ENCODE assay signal across 29 cellular contexts in genomic region chr4:182014164-182014563, GRCh38.
"Had no signal": no experiment of that assay in that cellular context is flagged by ENCODE, and none has a peak within 500 bp of the region (broad histone marks: within the 10 kb centered on the region; RNA-seq: fewer than 3 reads in every experiment).

No MANE protein-coding gene starts in this region.

- H3K4me1 Mint-ChIP-seq: stimulated activated effector memory CD8-positive, alpha-beta T cell treated with anti-CD3 and anti-CD28 coated beads, Interleukin-12 subunit alpha, Interleukin-12 subunit beta, amount 100 ng/mL, for 72 hours; stimulated activated memory B cell treated with anti-CD40 and anti-IgM and Interleukin-4, amounts not matched to agents 10 μg/mL and 1 μg/mL and 100 μg/mL, for 72 hours; stimulated activated naive B cell treated with anti-CD40 and anti-IgM and Interleukin-4, amounts not matched to agents 10 μg/mL and 1 μg/mL and 100 μg/mL, for 72 hours had no signal

- ATAC-seq: stimulated activated effector memory CD8-positive, alpha-beta T cell treated with anti-CD3 and anti-CD28 coated beads, Interleukin-12 subunit alpha, Interleukin-12 subunit beta, amount 100 ng/mL, for 72 hours; stimulated activated memory B cell treated with anti-CD40 and anti-IgM and Interleukin-4, amounts not matched to agents 10 μg/mL and 1 μg/mL and 100 μg/mL, for 72 hours; stimulated activated naive B cell treated with anti-CD40 and anti-IgM and Interleukin-4, amounts not matched to agents 10 μg/mL and 1 μg/mL and 100 μg/mL, for 72 hours; stimulated activated naive CD8-positive, alpha-beta T cell treated with anti-CD3 and anti-CD28 coated beads, Interleukin-15, amount 100 ng/mL, for 72 hours; stimulated activated naive CD8-positive, alpha-beta T cell treated with anti-CD3 and anti-CD28 coated beads, Interleukin-15, Interleukin-2, amounts not matched to agents 100 U/mL and 50 U/mL, for 24 hours; upper lobe of right lung had no signal

- H3K27me3 Mint-ChIP-seq: stimulated activated memory B cell treated with anti-CD40 and anti-IgM and Interleukin-4, amounts not matched to agents 10 μg/mL and 1 μg/mL and 100 μg/mL, for 72 hours; stimulated activated naive B cell treated with anti-CD40 and anti-IgM and Interleukin-4, amounts not matched to agents 10 μg/mL and 1 μg/mL and 100 μg/mL, for 72 hours; stimulated activated naive CD8-positive, alpha-beta T cell treated with anti-CD3 and anti-CD28 coated beads, Interleukin-15, amount 100 ng/mL, for 72 hours; stimulated activated naive CD8-positive, alpha-beta T cell treated with anti-CD3 and anti-CD28 coated beads, Interleukin-15, Interleukin-2, amounts not matched to agents 100 ng/mL and 50 ng/mL, for 24 hours; type B pancreatic cell had no signal

- FAIRE-seq: urothelium cell line had no signal

- H3K27ac ChIP-seq: stomach, suprapubic skin, testis, thoracic aorta, thyroid gland, tibial artery, tibial nerve, transverse colon, upper lobe of left lung, upper lobe of right lung, uterus, vagina had no signal

- H3K27me3 ChIP-seq: stomach, suprapubic skin, testis, thyroid gland, tibial artery, tibial nerve, transverse colon, upper lobe of left lung, upper lobe of right lung, uterus, vagina had no signal

- DNase-seq: stimulated activated CD4-positive, alpha-beta T cell treated with anti-CD3 and anti-CD28 coated beads, Interleukin-2, amount 100 ng/mL, for 48 hours; stimulated activated CD4-positive, alpha-beta T cell treated with anti-CD3 and anti-CD28 coated beads, Interleukin-4, amount 100 ng/mL, for 1 hour; stimulated activated CD4-positive, alpha-beta T cell treated with anti-CD3 and anti-CD28 coated beads, Interleukin-4, amount 100 ng/mL, for 24 hours; stimulated activated CD4-positive, alpha-beta T cell treated with anti-CD3 and anti-CD28 coated beads, Interleukin-4, amount 100 ng/mL, for 4 hours; stimulated activated CD8-positive, alpha-beta memory T cell treated with anti-CD3 and anti-CD28 coated beads, Interleukin-4, amount 100 ng/mL, for 48 hours; stimulated activated naive B cell treated with anti-CD40 and anti-IgM and Interleukin-4, amounts not matched to agents 10 μg/mL and 1 μg/mL and 100 μg/mL, for 72 hours; stimulated activated naive CD4-positive, alpha-beta T cell; stimulated activated naive CD4-positive, alpha-beta T cell treated with Interleukin-2 at 50 U/mL for 16 hours; stimulated activated naive CD8-positive, alpha-beta T cell treated with anti-CD3 and anti-CD28 coated beads, Interleukin-15, amount 100 ng/mL, for 72 hours; stimulated activated naive CD8-positive, alpha-beta T cell treated with anti-CD3 and anti-CD28 coated beads, Interleukin-15, Interleukin-2, amounts not matched to agents 100 U/mL and 50 U/mL, for 24 hours; stomach; substantia nigra; testis; thyroid gland; tibial artery; transverse colon; trophoblast cell; upper lobe of left lung; upper lobe of right lung; uterus had no signal

- H3K4me3 Mint-ChIP-seq: stimulated activated effector memory CD8-positive, alpha-beta T cell treated with anti-CD3 and anti-CD28 coated beads, Interleukin-12 subunit alpha, Interleukin-12 subunit beta, amount 100 ng/mL, for 72 hours; stimulated activated memory B cell treated with anti-CD40 and anti-IgM and Interleukin-4, amounts not matched to agents 10 μg/mL and 1 μg/mL and 100 μg/mL, for 72 hours; stimulated activated naive B cell treated with anti-CD40 and anti-IgM and Interleukin-4, amounts not matched to agents 10 μg/mL and 1 μg/mL and 100 μg/mL, for 72 hours; stimulated activated naive CD8-positive, alpha-beta T cell treated with anti-CD3 and anti-CD28 coated beads, Interleukin-15, amount 100 ng/mL, for 72 hours; stimulated activated naive CD8-positive, alpha-beta T cell treated with anti-CD3 and anti-CD28 coated beads, Interleukin-15, Interleukin-2, amounts not matched to agents 100 ng/mL and 50 ng/mL, for 24 hours; type B pancreatic cell had no signal

- H3K9me3 Mint-ChIP-seq: stimulated activated memory B cell treated with anti-CD40 and anti-IgM and Interleukin-4, amounts not matched to agents 10 μg/mL and 1 μg/mL and 100 μg/mL, for 72 hours; stimulated activated naive CD8-positive, alpha-beta T cell treated with anti-CD3 and anti-CD28 coated beads, Interleukin-15, amount 100 ng/mL, for 72 hours; stimulated activated naive CD8-positive, alpha-beta T cell treated with anti-CD3 and anti-CD28 coated beads, Interleukin-15, Interleukin-2, amounts not matched to agents 100 ng/mL and 50 ng/mL, for 24 hours; type B pancreatic cell had no signal

- H3K36me3 Mint-ChIP-seq: stimulated activated effector memory CD8-positive, alpha-beta T cell treated with anti-CD3 and anti-CD28 coated beads, Interleukin-12 subunit alpha, Interleukin-12 subunit beta, amount 100 ng/mL, for 72 hours; stimulated activated memory B cell treated with anti-CD40 and anti-IgM and Interleukin-4, amounts not matched to agents 10 μg/mL and 1 μg/mL and 100 μg/mL, for 72 hours; stimulated activated naive B cell treated with anti-CD40 and anti-IgM and Interleukin-4, amounts not matched to agents 10 μg/mL and 1 μg/mL and 100 μg/mL, for 72 hours; type B pancreatic cell had no signal

- H3K4me1 ChIP-seq: stomach, suprapubic skin, testis, thyroid gland, tibial artery, tibial nerve, transverse colon, upper lobe of left lung, upper lobe of right lung, uterus, vagina had no signal

- H3K9me3 ChIP-seq: suprapubic skin, testis, thoracic aorta, thyroid gland, tibial artery, tibial nerve, transverse colon, upper lobe of left lung, upper lobe of right lung, uterus, vagina had no signal

- H3K36me3 ChIP-seq: stomach, suprapubic skin, thoracic aorta, thyroid gland, tibial artery, tibial nerve, transverse colon, upper lobe of left lung, upper lobe of right lung, uterus, vagina had no signal

- H3K4me3 ChIP-seq: stomach, suprapubic skin, testis, thoracic aorta, thyroid gland, tibial artery, tibial nerve, transverse colon, upper lobe of left lung, upper lobe of right lung, uterus, vagina had no signal

- H3K27ac Mint-ChIP-seq: stimulated activated effector memory CD8-positive, alpha-beta T cell treated with anti-CD3 and anti-CD28 coated beads, Interleukin-12 subunit alpha, Interleukin-12 subunit beta, amount 100 ng/mL, for 72 hours; stimulated activated memory B cell treated with anti-CD40 and anti-IgM and Interleukin-4, amounts not matched to agents 10 μg/mL and 1 μg/mL and 100 μg/mL, for 72 hours; stimulated activated naive B cell treated with anti-CD40 and anti-IgM and Interleukin-4, amounts not matched to agents 10 μg/mL and 1 μg/mL and 100 μg/mL, for 72 hours; stimulated activated naive CD8-positive, alpha-beta T cell treated with anti-CD3 and anti-CD28 coated beads, Interleukin-15, Interleukin-2, amounts not matched to agents 100 ng/mL and 50 ng/mL, for 24 hours; type B pancreatic cell had no signal
